8 cellular contexts compared by ENCODE assay signal in the genomic region with DNA sequence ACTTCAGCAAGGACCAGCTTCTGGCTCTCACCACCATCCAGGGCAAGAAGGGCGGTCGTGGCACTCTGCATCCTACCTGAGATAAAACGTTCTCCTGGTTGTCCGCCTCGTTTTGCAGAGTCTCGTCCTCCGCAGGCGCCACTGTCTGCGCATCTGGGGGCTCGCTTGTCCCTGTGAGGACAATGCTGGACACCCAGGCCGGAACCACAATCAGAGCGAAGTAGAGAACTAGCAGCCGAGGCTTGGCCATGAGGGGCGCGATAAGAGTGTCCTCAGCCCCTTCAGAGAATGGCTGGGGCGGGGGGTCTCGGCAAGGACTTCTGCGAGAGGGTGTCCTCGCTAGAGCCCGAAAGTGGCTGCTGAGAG. TPM values are rescaled to one million over a fixed set of nuclear protein-coding genes. Genes with fewer than 3 reads are reported as not detected.
DNase-seq lines count a peak whose midpoint lies in the region; ATAC-seq, FAIRE-seq and TF ChIP-seq lines count a peak whose summit lies in the region.

No MANE protein-coding gene starts in this region.

- H3K27me3 Mint-ChIP-seq in T-helper 2 cell treated with Interferon-gamma antibody and Interleukin-4, amounts not matched to agents 5 μg/mL and 100 μg/mL, for 36 hours (ENCODE audit: low read depth) = peaks cover 52% of the 10 kb centered on the region

- WGBS in lower leg skin, 2 donors = 36 to 58% methylated on average over 15 to 20 of the region's 20 CpGs

- DNase-seq in T-helper 2 cell treated with Interferon-gamma antibody and Interleukin-4, amounts not matched to agents 5 μg/mL and 100 μg/mL, for 36 hours (ENCODE audit: low spot score) = no peak
- DNase-seq in T-helper 2 cell = no peak
- DNase-seq in astrocyte of the cerebellum (ENCODE audit: low read depth) = no peak
- DNase-seq in lower leg skin (ENCODE audit: low spot score in 2 of 2) = no peak
- DNase-seq in thoracic aorta (ENCODE audit: low spot score) = no peak
- no peak for DNase-seq in GM12891 (ENCODE audit: insufficient read length, low spot score)

- no peak for TF ChIP-seq CTCF in astrocyte of the cerebellum (IDR thresholded peaks at IDR 0.05; ENCODE audit: low read depth, low read length, missing control alignments)
- TF ChIP-seq CTCF in lower leg skin (IDR thresholded peaks at IDR 0.05) = no peak
- TF ChIP-seq CTCF in thoracic aorta (IDR thresholded peaks at IDR 0.05) = no peak

- H3K4me1 ChIP-seq in thoracic aorta (ENCODE audit: control insufficient read depth in 1 of 2, low read depth in 2 of 2) = peaks cover 33 to 57% of the 10 kb centered on the region in 2 donors

- H3K9me3 Mint-ChIP-seq in T-helper 2 cell treated with Interferon-gamma antibody and Interleukin-4, amounts not matched to agents 5 μg/mL and 100 μg/mL, for 36 hours = no peaks in the 10 kb centered on the region

- intact Hi-C loops in lower leg skin (cut with DNase I; ENCODE audit: low total_unique reads) = no loop called here

- peak overlapping the region; percentile 90 for H3K4me3 Mint-ChIP-seq in T-helper 2 cell treated with Interferon-gamma antibody and Interleukin-4, amounts not matched to agents 5 μg/mL and 100 μg/mL, for 36 hours

- no peak for FAIRE-seq in GM12891 (lab: Jason Lieb, UNC)

- no peaks in the 10 kb centered on the region for H3K9me3 ChIP-seq in thoracic aorta

- no peak overlapping the region for H3K27ac Mint-ChIP-seq in T-helper 2 cell treated with Interferon-gamma antibody and Interleukin-4, amounts not matched to agents 5 μg/mL and 100 μg/mL, for 36 hours

- H3K27me3 ChIP-seq in thoracic aorta (replicated peaks; ENCODE audit: insufficient read depth) = no peaks in the 10 kb centered on the region

- no peak for ATAC-seq in thoracic aorta (ENCODE audit: insufficient number of reproducible peaks, low FRiP score, low read depth)
- no peak for ATAC-seq in HG02588 (IDR thresholded peaks at IDR 0.05; ENCODE audit: unreplicated experiment)
- no peak for ATAC-seq in GM21737 (IDR thresholded peaks at IDR 0.05; ENCODE audit: unreplicated experiment)

- in situ Hi-C loops in astrocyte of the cerebellum (cut with HindIII; ENCODE audit: low sequenced_read_pairs) = no loop called here

- TF ChIP-seq POLR2A in lower leg skin (IDR thresholded peaks at IDR 0.05) (no peak), GM12891 (IDR thresholded peaks at IDR 0.05; ENCODE audit: low read depth, low read length) (no peak)

- peak overlapping the region; percentile 71 to 78 for H3K27ac ChIP-seq in thoracic aorta

- peaks cover 9% of the 10 kb centered on the region for H3K4me1 Mint-ChIP-seq in T-helper 2 cell treated with Interferon-gamma antibody and Interleukin-4, amounts not matched to agents 5 μg/mL and 100 μg/mL, for 36 hours (ENCODE audit: low read depth)

- no peaks in the 10 kb centered on the region for H3K36me3 Mint-ChIP-seq in T-helper 2 cell treated with Interferon-gamma antibody and Interleukin-4, amounts not matched to agents 5 μg/mL and 100 μg/mL, for 36 hours (ENCODE audit: low read depth)

- H3K36me3 ChIP-seq in thoracic aorta = no peaks in the 10 kb centered on the region

- H3K4me3 ChIP-seq in astrocyte of the cerebellum (ENCODE audit: low read depth, low read length) = peak overlapping the region; percentile 66
- peak overlapping the region; percentile 39 for H3K4me3 ChIP-seq in lower leg skin (ENCODE audit: low read depth, poor library complexity, severe bottlenecking)
- peak overlapping the region; percentile 88 for H3K4me3 ChIP-seq in thoracic aorta

TF ChIP-seq in GM12891, 5 proteins besides CTCF, POLR2A, EP300 and RAD21:
- TF ChIP-seq TAF1 (IDR thresholded peaks at IDR 0.05; ENCODE audit: low read depth, low read length) = no peak
- no peak for TF ChIP-seq PAX5 (IDR thresholded peaks at IDR 0.05; ENCODE audit: insufficient read depth, low read length, severe bottlenecking)
- no peak for TF ChIP-seq SPI1 (IDR thresholded peaks at IDR 0.05; ENCODE audit: low read depth, low read length)
- TF ChIP-seq POU2F2 (IDR thresholded peaks at IDR 0.05; ENCODE audit: low read depth, low read length) = no peak
- TF ChIP-seq POLR2AphosphoS5 (IDR thresholded peaks at IDR 0.05; ENCODE audit: low read depth, low read length) = no peak
TF ChIP-seq in GM12891: peak in this region for 0.

RNA-seq across cellular contexts. Expression of gene OLFML2B, which starts 0.5 kb away (rescaled TPM):
- total RNA-seq in lower leg skin = 1 to 10 TPM; 2.0 to 6.1 (median 3.1) TPM
- 10 to 100 TPM; 32.2 to 46.6 TPM for total RNA-seq in thoracic aorta
- polyA plus RNA-seq in GM12891 (2012; ENCODE audit: low read depth, missing spikeins) = not detected

RNA-seq across cellular contexts. Expression of gene NOS1AP, which starts 46.3 kb away (rescaled TPM):
- total RNA-seq in lower leg skin (1 to 10 TPM; 1.1 to 3.5 (median 2.6) TPM), thoracic aorta (10 to 100 TPM in 1 of 2 donors, 1 to 10 TPM in 1; 6.3 to 12.2 TPM)
- polyA plus RNA-seq in GM12891 (2012; ENCODE audit: low read depth, missing spikeins) = not detected

Comparison
In these comparisons a context has a peak if more than half of its experiments do, and no peak if none do; other contexts are left out.
1. RNA of gene OLFML2B, which starts 0.5 kb away (total RNA-seq): 32.2 to 46.6 TPM in thoracic aorta; 2.0 to 6.1 TPM in lower leg skin; every median in the first group is over 4 times any median in the second.
2. Peak in every context shown above with its lines, with median percentiles within 50 percentile points of each other: H3K4me3 ChIP-seq.